13 cellular contexts compared by ENCODE assay signal in the genomic region with DNA sequence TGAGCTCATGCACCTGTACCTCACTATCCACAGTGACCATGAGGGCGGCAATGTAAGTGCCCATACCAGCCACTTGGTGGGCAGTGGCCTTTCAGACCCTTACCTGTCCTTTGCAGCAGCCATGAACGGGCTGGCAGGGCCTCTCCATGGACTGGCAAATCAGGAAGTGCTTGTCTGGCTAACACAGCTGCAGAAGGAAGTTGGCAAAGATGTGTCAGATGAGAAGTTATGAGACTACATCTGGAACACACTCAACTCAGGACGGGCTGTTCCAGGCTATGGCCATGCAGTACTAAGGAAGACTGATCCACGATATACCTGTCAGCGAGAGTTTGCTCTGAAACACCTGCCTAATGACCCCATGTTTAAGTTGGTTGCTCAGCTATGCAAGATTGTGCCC. TPM values are rescaled to one million over a fixed set of nuclear protein-coding genes. Genes with fewer than 3 reads are reported as not detected.
DNase-seq lines count a peak whose midpoint lies in the region; ATAC-seq and TF ChIP-seq lines count a peak whose summit lies in the region.
"Not testable (repeated sequence)": the region's sequence is repeated elsewhere in the genome, so short reads cannot be mapped to it uniquely, and the experiment has no call there.
"Had no signal": no experiment of that assay in that cellular context is flagged by ENCODE, and none has a peak within 500 bp of the region (broad histone marks: within the 10 kb centered on the region; RNA-seq: fewer than 3 reads in every experiment).

No MANE protein-coding gene starts in this region.

- not testable (repeated sequence) for H3K4me3 Mint-ChIP-seq in CD4-positive, alpha-beta memory T cell; activated CD8-positive, alpha-beta T cell treated with anti-CD3 and anti-CD28 coated beads for 36 hours; memory B cell

- not testable (repeated sequence) for H3K9me3 Mint-ChIP-seq in CD4-positive, alpha-beta memory T cell; activated CD8-positive, alpha-beta T cell treated with anti-CD3 and anti-CD28 coated beads for 36 hours; memory B cell

- H3K9me2 ChIP-seq in OCI-LY7 (ENCODE audit: insufficient read depth, low read length) = not testable (repeated sequence)

- H3K27me3 ChIP-seq in CD4-positive, alpha-beta memory T cell (ENCODE audit: insufficient read depth, low read length); esophagus squamous epithelium; gastrocnemius medialis: not testable (repeated sequence)

- H3K4me1 Mint-ChIP-seq in CD4-positive, alpha-beta memory T cell = peaks cover 5 to 16% (median 10%) of the 10 kb centered on the region in 4 donors
- peaks cover 16% of the 10 kb centered on the region for H3K4me1 Mint-ChIP-seq in activated CD8-positive, alpha-beta T cell treated with anti-CD3 and anti-CD28 coated beads for 36 hours (ENCODE audit: low read depth)
- H3K4me1 Mint-ChIP-seq in memory B cell = not testable (repeated sequence)

- H3K9me3 ChIP-seq in CD4-positive, alpha-beta memory T cell (ENCODE audit: control insufficient read depth in 1 of 2, low read length in 2 of 2); OCI-LY7 (ENCODE audit: low read length); esophagus squamous epithelium; gastrocnemius medialis: not testable (repeated sequence)

- not testable (repeated sequence) for DNase-seq in CD4-positive, alpha-beta memory T cell; OCI-LY7 (ENCODE audit: low spot score); activated CD8-positive, alpha-beta T cell treated with anti-CD3 and anti-CD28 coated beads for 36 hours; esophagus squamous epithelium (lab: John Stamatoyannopoulos, UW); memory B cell (ENCODE audit: low spot score in 2 of 2)
- DNase-seq in LNCaP clone FGC (ENCODE audit: low read depth) (peak; percentile 75), gastrocnemius medialis (peak; percentile 63 to 78)

- H2AFZ ChIP-seq in OCI-LY7 (ENCODE audit: low read length) = not testable (repeated sequence)

- H3K4me1 ChIP-seq in CD4-positive, alpha-beta memory T cell (ENCODE audit: insufficient read depth, low read length) = not testable (repeated sequence)
- H3K4me1 ChIP-seq in OCI-LY7 (ENCODE audit: insufficient read depth, low read length, poor library complexity, severe bottlenecking) (peaks cover 14% of the 10 kb centered on the region), esophagus squamous epithelium (peaks cover 5 to 57% (median 5%) of the 10 kb centered on the region in 3 donors), gastrocnemius medialis (peaks cover 22 to 33% of the 10 kb centered on the region in 2 donors)

- not testable (repeated sequence) for H3K27ac ChIP-seq in CD4-positive, alpha-beta memory T cell (ENCODE audit: low read depth, low read length); OCI-LY7 (ENCODE audit: low read depth, low read length, poor library complexity, severe bottlenecking)
- H3K27ac ChIP-seq in esophagus squamous epithelium (peak overlapping the region in 3 of 4 donors; percentile 34 to 52 (median 46)), gastrocnemius medialis (peak overlapping the region; percentile 89 to 100 (median 95))

- intact Hi-C loops in CD4-positive, alpha-beta memory T cell (cut with micrococcal nuclease); OCI-LY7 (cut with micrococcal nuclease; ENCODE audit: unreplicated experiment); activated CD8-positive, alpha-beta T cell treated with anti-CD3 and anti-CD28 coated beads for 36 hours (cut with micrococcal nuclease); esophagus squamous epithelium (cut with DNase I); gastrocnemius medialis (cut with DNase I; ENCODE audit: low total_unique reads): not testable (repeated sequence)

- H4K20me1 ChIP-seq in OCI-LY7 (ENCODE audit: insufficient read depth, low read length) = not testable (repeated sequence)

- CTCF ChIA-PET in CD4-positive, alpha-beta memory T cell (lab: Charles Lee; ENCODE audit: partially characterized antibody) = interaction anchor here (1.7 kb wide), 1 partner anchor 13 kb away, joined by 5 read pairs; no protein-coding TSS in a partner anchor
- CTCF ChIA-PET in OCI-LY7 (lab: Charles Lee; ENCODE audit: unreplicated experiment) = not testable (repeated sequence)
- CTCF ChIA-PET in activated CD8-positive, alpha-beta T cell treated with anti-CD3 and anti-CD28 coated beads for 36 hours (lab: Charles Lee) = interaction anchor here (1.0 to 1.7 kb wide), 2 partner anchors 26 to 98 kb away, joined by 3 to 4 read pairs; partner anchors contain the start of gene CCDC124

- not testable (repeated sequence) for H3K4me3 ChIP-seq in CD4-positive, alpha-beta memory T cell (ENCODE audit: low read length in 2 of 2); LNCaP clone FGC (ENCODE audit: low read depth, low read length); OCI-LY7 (ENCODE audit: low read depth, low read length, poor library complexity, severe bottlenecking); esophagus squamous epithelium; gastrocnemius medialis

- in situ Hi-C loops in gastrocnemius medialis (cut with MboI; ENCODE audit: low sequenced_read_pairs in 4 of 4) = loop anchor here in 2 of 4 donors (25.0 kb wide), 1 partner anchor 1569 kb away; the partner anchor contains the start of gene EPS15L1 (in 2 of the 2)

- H3K27me3 Mint-ChIP-seq in CD4-positive, alpha-beta memory T cell; activated CD8-positive, alpha-beta T cell treated with anti-CD3 and anti-CD28 coated beads for 36 hours; memory B cell: not testable (repeated sequence)

- not testable (repeated sequence) for H3K36me3 Mint-ChIP-seq in CD4-positive, alpha-beta memory T cell; activated CD8-positive, alpha-beta T cell treated with anti-CD3 and anti-CD28 coated beads for 36 hours (ENCODE audit: low read depth); memory B cell

- not testable (repeated sequence) for ATAC-seq in activated CD8-positive, alpha-beta T cell treated with anti-CD3 and anti-CD28 coated beads for 36 hours
- ATAC-seq in memory B cell (ENCODE audit: low read depth) (peak; percentile 68), gastrocnemius medialis (peak; percentile 40 to 44)

- BruUV-seq in OCI-LY7 (replicated peaks; lab: Mats Ljungman, UMichigan) = not testable (repeated sequence)

- H3K79me2 ChIP-seq in OCI-LY7 (ENCODE audit: insufficient read depth, low read depth, low read length) = not testable (repeated sequence)

- WGBS in esophagus squamous epithelium, 2 donors = 40% methylated on average over 2 of the region's 5 CpGs; no CpG with 5 or more reads in 1 of the 2 donors

- peak overlapping the region in 4 of 7 donors; percentile 7 to 75 (median 32) for H3K27ac Mint-ChIP-seq in CD4-positive, alpha-beta memory T cell
- H3K27ac Mint-ChIP-seq in activated CD8-positive, alpha-beta T cell treated with anti-CD3 and anti-CD28 coated beads for 36 hours = peak overlapping the region; percentile 3
- H3K27ac Mint-ChIP-seq in memory B cell = peak overlapping the region; percentile 85

- TF ChIP-seq CTCF in LNCaP clone FGC (IDR thresholded peaks at IDR 0.05; ENCODE audit: control insufficient read depth, extremely low read depth, insufficient read depth); OCI-LY7 (conservative IDR thresholded peaks at IDR 0.05; ENCODE audit: low read length); activated CD8-positive, alpha-beta T cell treated with anti-CD3 and anti-CD28 coated beads for 36 hours (IDR thresholded peaks at IDR 0.05); esophagus squamous epithelium (IDR thresholded peaks at IDR 0.05): not testable (repeated sequence)
- TF ChIP-seq CTCF in gastrocnemius medialis (IDR thresholded peaks at IDR 0.05 in 4 of 5, conservative IDR thresholded peaks at IDR 0.05 in 1 of 5) = peak in 1 of 5 experiments; percentile 26

- TF ChIP-seq POLR2A in esophagus squamous epithelium (IDR thresholded peaks at IDR 0.05) = not testable (repeated sequence)
- peak; percentile 40 to 61 for TF ChIP-seq POLR2A in gastrocnemius medialis (IDR thresholded peaks at IDR 0.05)

- POLR2A ChIA-PET in CD4-positive, alpha-beta memory T cell (lab: Charles Lee; ENCODE audit: partially characterized antibody) = interaction anchor here (0.7 to 1.3 kb wide), 8 partner anchors 10 to 30 kb away, joined by 3 to 5 read pairs (median 4); no protein-coding TSS in a partner anchor
- POLR2A ChIA-PET in OCI-LY7 (lab: Charles Lee) = not testable (repeated sequence)
- POLR2A ChIA-PET in activated CD8-positive, alpha-beta T cell treated with anti-CD3 and anti-CD28 coated beads for 36 hours (lab: Charles Lee) = interaction anchor here (0.8 to 1.2 kb wide), 4 partner anchors 9 to 120 kb away, joined by 3 read pairs; no protein-coding TSS in a partner anchor

- H3K36me3 ChIP-seq in CD4-positive, alpha-beta memory T cell (ENCODE audit: insufficient read depth, low read length); OCI-LY7 (ENCODE audit: insufficient read depth, low read length); esophagus squamous epithelium; gastrocnemius medialis: not testable (repeated sequence)

- H3K4me2 ChIP-seq in OCI-LY7 (ENCODE audit: low read length) = peak overlapping the region; percentile 16; the same call in 1 of the 2 replicates

RNA-seq across cellular contexts. Expression of gene ARRDC2, which starts 23.4 kb away (rescaled TPM):
- 100 to 1,000 TPM; 136 to 138 TPM for total RNA-seq in CD4-positive, alpha-beta memory T cell
- 10 to 100 TPM; 39.8 to 47.9 TPM for polyA plus RNA-seq in CD4-positive, alpha-beta memory T cell
- 27.3 and 30.7 TPM in 2 replicates for total RNA-seq in OCI-LY7 (2014; rRNA removed; shearing (Covaris generic))
- 30.6 and 30.7 TPM in 2 replicates for total RNA-seq in OCI-LY7 (2022)
- total RNA-seq in activated CD8-positive, alpha-beta T cell treated with anti-CD3 and anti-CD28 coated beads for 36 hours = 10 to 100 TPM; 29.1 TPM
- total RNA-seq in esophagus squamous epithelium = 10 to 100 TPM; 12.4 to 37.2 (median 15.4) TPM
- total RNA-seq in gastrocnemius medialis = 100 to 1,000 TPM; 476 to 810 (median 543) TPM

RNA-seq across cellular contexts. Expression of gene IL12RB1, which starts 55.4 kb away (rescaled TPM):
- total RNA-seq in CD4-positive, alpha-beta memory T cell = 10 to 100 TPM; 39.3 to 42.1 TPM
- 10 to 100 TPM; 35.0 to 55.1 TPM for polyA plus RNA-seq in CD4-positive, alpha-beta memory T cell
- 6.0 and 7.7 TPM in 2 replicates for total RNA-seq in OCI-LY7 (2014; rRNA removed; shearing (Covaris generic))
- total RNA-seq in OCI-LY7 (2022) (26.0 and 41.7 TPM in 2 replicates), esophagus squamous epithelium (1 to 10 TPM; 1.1 to 2.3 (median 1.9) TPM), gastrocnemius medialis (under 1 TPM in 2 of 4 donors, not detected in 2; 0.16 to 0.20 TPM)
- total RNA-seq in activated CD8-positive, alpha-beta T cell treated with anti-CD3 and anti-CD28 coated beads for 36 hours = 10 to 100 TPM; 25.6 to 27.2 TPM
- total RNA-seq: G401, GM23338, hepatocyte, myocyte, renal cortical epithelial cell, SJCRH30 had no signal
- polyA plus RNA-seq: GM23338, hepatocyte had no signal

Comparison
In these comparisons a context has a peak if more than half of its experiments do, and no peak if none do; other contexts are left out.
1. H3K27ac Mint-ChIP-seq: peak in every context shown above with its lines; median percentile 85 in memory B cell; 32 in CD4-positive, alpha-beta memory T cell; 3 in activated CD8-positive, alpha-beta T cell treated with anti-CD3 and anti-CD28 coated beads for 36 hours.